7 cellular contexts compared by ENCODE assay signal in genomic region chr3:64270861-64271260, GRCh38.
"Had no signal": no experiment of that assay in that cellular context is flagged by ENCODE, and none has a peak within 500 bp of the region (broad histone marks: within the 10 kb centered on the region; RNA-seq: fewer than 3 reads in every experiment).

No MANE protein-coding gene starts in this region.

- H3K4me2 ChIP-seq: GM23338 had no signal

- DNase-seq: H9, HCEC 1CT, HFFc6 had no signal

- H3K4me3 ChIP-seq: GM23338, K562 had no signal

- H2AFZ ChIP-seq: GM23338 had no signal

- ATAC-seq: K562 had no signal

- FAIRE-seq: H54, HTR-8/SVneo, K562 had no signal

- H3K4me3 Mint-ChIP-seq: GM23338, H9, HFFc6 had no signal

- H3K27ac Mint-ChIP-seq: GM23338, HFFc6 had no signal
